Comparison of ENCODE assay signal across 17 cellular contexts in genomic region chr3:180402463-180403073, GRCh38.
DNase-seq lines count a peak whose midpoint lies in the region; ATAC-seq lines count a peak whose summit lies in the region.
"Had no signal": no experiment of that assay in that cellular context is flagged by ENCODE, and none has a peak within 500 bp of the region (broad histone marks: within the 10 kb centered on the region; RNA-seq: fewer than 3 reads in every experiment).

No MANE protein-coding gene starts in this region.

- DNase-seq in glomerular visceral epithelial cell (ENCODE audit: extremely low spot score) (peak; percentile 2), T-cell (no peak), DMS79 treated with DMSO at 0.1 percent for 48 hours (lab: John Stamatoyannopoulos, UW) (no peak), iPS-NIHi11 (ENCODE audit: low spot score) (no peak)
- DNase-seq: activated CD8-positive, alpha-beta memory T cell treated with anti-CD3 and anti-CD28 coated beads for 24 hours; activated gamma-delta T cell; DND-41; immature natural killer cell; MM.1S; stimulated activated CD4-positive, alpha-beta T cell treated with anti-CD3 and anti-CD28 coated beads, Interleukin-4, amount 100 ng/mL, for 4 hours had no signal

- peak; percentile 84 for ATAC-seq in GM18861 (IDR thresholded peaks at IDR 0.05; ENCODE audit: unreplicated experiment)
- ATAC-seq in GM21423 (IDR thresholded peaks at IDR 0.05; ENCODE audit: unreplicated experiment): peak; percentile 80
- ATAC-seq in HG03342 (IDR thresholded peaks at IDR 0.05; ENCODE audit: unreplicated experiment): peak; percentile 76
- no peak for ATAC-seq in T-cell (replicated peaks in 1 of 4)
- no peak for ATAC-seq in HG03565 (IDR thresholded peaks at IDR 0.05; ENCODE audit: unreplicated experiment)
- ATAC-seq: stimulated activated effector memory CD8-positive, alpha-beta T cell treated with anti-CD3 and anti-CD28 coated beads, Interleukin-12 subunit alpha, Interleukin-12 subunit beta, amount 100 ng/mL, for 72 hours had no signal

- H3K4me3 Mint-ChIP-seq in T-cell: no peak overlapping the region
- H3K4me3 Mint-ChIP-seq: immature natural killer cell; mesothelial cell of epicardium; stimulated activated effector memory CD8-positive, alpha-beta T cell treated with anti-CD3 and anti-CD28 coated beads, Interleukin-12 subunit alpha, Interleukin-12 subunit beta, amount 100 ng/mL, for 72 hours; type B pancreatic cell had no signal

- no peaks in the 10 kb centered on the region for H3K4me1 Mint-ChIP-seq in T-cell
- H3K4me1 Mint-ChIP-seq: immature natural killer cell; mesothelial cell of epicardium; stimulated activated effector memory CD8-positive, alpha-beta T cell treated with anti-CD3 and anti-CD28 coated beads, Interleukin-12 subunit alpha, Interleukin-12 subunit beta, amount 100 ng/mL, for 72 hours had no signal

- no peaks in the 10 kb centered on the region for H3K9me3 Mint-ChIP-seq in T-cell
- H3K9me3 Mint-ChIP-seq: mesothelial cell of epicardium, type B pancreatic cell had no signal

- H3K27ac Mint-ChIP-seq in T-cell: no peak overlapping the region
- H3K27ac Mint-ChIP-seq: immature natural killer cell; mesothelial cell of epicardium; stimulated activated effector memory CD8-positive, alpha-beta T cell treated with anti-CD3 and anti-CD28 coated beads, Interleukin-12 subunit alpha, Interleukin-12 subunit beta, amount 100 ng/mL, for 72 hours; type B pancreatic cell had no signal

- H3K27me3 Mint-ChIP-seq in T-cell: no peaks in the 10 kb centered on the region
- H3K27me3 Mint-ChIP-seq: type B pancreatic cell had no signal

- CTCF ChIA-PET in T-cell (lab: Charles Lee): no interaction called here

- H3K36me3 Mint-ChIP-seq in T-cell: no peaks in the 10 kb centered on the region
- H3K36me3 Mint-ChIP-seq: mesothelial cell of epicardium; stimulated activated effector memory CD8-positive, alpha-beta T cell treated with anti-CD3 and anti-CD28 coated beads, Interleukin-12 subunit alpha, Interleukin-12 subunit beta, amount 100 ng/mL, for 72 hours; type B pancreatic cell had no signal

- POLR2A ChIA-PET in T-cell (lab: Charles Lee): no interaction called here

Comparison
In these comparisons a context has a peak if more than half of its experiments do, and no peak if none do; other contexts are left out.
1. ATAC-seq: peak in GM18861 (single experiment), GM21423 (single experiment) and HG03342 (single experiment); none in T-cell (0 of 4) and HG03565 (single experiment).